In the genomic region with DNA sequence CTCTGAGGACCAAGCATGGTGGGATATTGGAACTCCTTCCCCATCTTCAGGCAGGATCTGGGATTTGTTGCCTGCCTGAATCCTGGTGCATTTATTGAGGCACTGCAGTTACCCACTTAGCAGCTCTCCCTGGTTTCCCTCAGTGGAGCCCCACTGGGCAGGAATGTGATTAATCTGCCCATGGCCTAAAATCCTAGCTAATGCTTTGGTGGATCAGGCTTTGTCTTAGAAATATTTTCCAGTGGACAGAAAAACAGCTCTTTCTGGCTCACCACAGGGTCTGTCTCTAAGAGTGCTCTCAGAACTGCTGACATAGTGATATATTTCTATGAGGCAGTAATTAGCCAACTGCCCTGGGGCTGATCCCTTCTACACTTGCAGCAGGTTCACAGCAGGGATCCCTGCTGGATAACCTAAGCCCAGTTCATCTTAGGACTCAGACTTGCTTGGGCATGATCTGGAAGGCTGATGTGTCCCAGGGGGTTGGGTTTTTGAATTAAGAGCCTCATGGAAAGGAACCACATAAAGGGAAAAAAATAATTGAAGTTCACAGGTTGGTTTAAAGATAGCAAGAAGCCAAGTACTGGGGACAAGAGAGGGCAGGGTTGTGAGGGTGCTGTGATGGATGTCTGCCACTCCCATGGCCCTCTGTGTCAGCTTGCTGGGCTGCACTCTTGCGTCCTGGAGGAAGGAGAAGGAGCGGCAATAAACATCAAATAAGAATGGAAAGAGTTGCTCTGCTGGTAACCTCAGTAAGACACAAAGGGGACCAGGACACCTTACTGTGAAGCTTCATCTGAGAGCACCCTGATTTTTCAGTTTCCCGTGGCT, we compare ENCODE assay signal across 10 cellular contexts. TPM values are rescaled to one million over a fixed set of nuclear protein-coding genes. Genes with fewer than 3 reads are reported as not detected.
DNase-seq lines count a peak whose midpoint lies in the region; ATAC-seq and TF ChIP-seq lines count a peak whose summit lies in the region.
"Had no signal": no experiment of that assay in that cellular context is flagged by ENCODE, and none has a peak within 500 bp of the region (broad histone marks: within the 10 kb centered on the region; RNA-seq: fewer than 3 reads in every experiment).

No MANE protein-coding gene starts in this region.

- ATAC-seq in RWPE2 (ENCODE audit: low read depth), result peak; percentile 77
- ATAC-seq in foreskin keratinocyte, result peak; percentile 89

- H3K27ac ChIP-seq in RWPE2 (ENCODE audit: poor library complexity, severe bottlenecking), result no peak overlapping the region
- no peak overlapping the region for H3K27ac ChIP-seq in foreskin keratinocyte
- H3K27ac ChIP-seq in vagina, result no peak overlapping the region
- no peak overlapping the region for H3K27ac ChIP-seq in effector memory CD4-positive, alpha-beta T cell (ENCODE audit: insufficient read depth, low read length, poor library complexity, severe bottlenecking)
- H3K27ac ChIP-seq: C4-2B had no signal

- H3K36me3 ChIP-seq in RWPE2 (ENCODE audit: low read depth), result no peaks in the 10 kb centered on the region
- no peaks in the 10 kb centered on the region for H3K36me3 ChIP-seq in vagina
- H3K36me3 ChIP-seq in effector memory CD4-positive, alpha-beta T cell (ENCODE audit: control insufficient read depth, insufficient read depth, low read length), result no peaks in the 10 kb centered on the region

- H3K9me3 ChIP-seq in RWPE2 (ENCODE audit: severe bottlenecking) (no peaks in the 10 kb centered on the region), vagina (no peaks in the 10 kb centered on the region)
- H3K9me3 ChIP-seq in effector memory CD4-positive, alpha-beta T cell (ENCODE audit: control insufficient read depth, low read length), result no peaks in the 10 kb centered on the region

- H3K4me3 ChIP-seq in RWPE2 (ENCODE audit: severe bottlenecking), result no peak overlapping the region
- H3K4me3 ChIP-seq in vagina, result no peak overlapping the region
- H3K4me3 ChIP-seq in effector memory CD4-positive, alpha-beta T cell (ENCODE audit: insufficient read depth, low read depth, low read length, poor library complexity, severe bottlenecking), result no peak overlapping the region

- TF ChIP-seq CTCF in RWPE2 (IDR thresholded peaks at IDR 0.05; ENCODE audit: poor library complexity, severe bottlenecking) (no peak), foreskin keratinocyte (conservative IDR thresholded peaks at IDR 0.05) (peak; percentile 41), vagina (IDR thresholded peaks at IDR 0.05) (no peak)

- TF ChIP-seq POLR2A in vagina (IDR thresholded peaks at IDR 0.05), result no peak

- in situ Hi-C loops in KBM-7 (cut with MboI; ENCODE audit: low pct_unique_long_range_greater_than_20kb, low sequenced_read_pairs), result no loop called here

- DNase-seq in COLO668 (lab: John Stamatoyannopoulos, UW; ENCODE audit: unreplicated experiment), result peak; percentile 28
- DNase-seq in NCI-H1417 treated with DMSO at 0.1 percent for 48 hours (lab: John Stamatoyannopoulos, UW), result peak; percentile 91
- no peak for DNase-seq in RWPE2 (ENCODE audit: low spot score)
- DNase-seq in foreskin keratinocyte, result peak; percentile 72 to 87
- DNase-seq in CD1c-positive myeloid dendritic cell (ENCODE audit: extremely low spot score), result no peak
- no peak for DNase-seq in vagina (ENCODE audit: extremely low spot score in 2 of 2)
- DNase-seq in effector memory CD4-positive, alpha-beta T cell, result no peak
- DNase-seq in KBM-7, result no peak
- DNase-seq: stimulated activated CD4-positive, alpha-beta T cell treated with anti-CD3 and anti-CD28 coated beads, Interleukin-4, amount 100 ng/mL, for 24 hours had no signal

- H3K4me1 ChIP-seq in RWPE2 (ENCODE audit: insufficient read depth, poor library complexity, severe bottlenecking) (no peaks in the 10 kb centered on the region), foreskin keratinocyte (peaks cover 7% of the 10 kb centered on the region), vagina (no peaks in the 10 kb centered on the region)
- no peaks in the 10 kb centered on the region for H3K4me1 ChIP-seq in effector memory CD4-positive, alpha-beta T cell (ENCODE audit: control insufficient read depth, insufficient read depth, low read length, poor library complexity, severe bottlenecking)

- intact Hi-C loops in vagina (cut with DNase I), result no loop called here

- no peaks in the 10 kb centered on the region for H3K27me3 ChIP-seq in RWPE2 (ENCODE audit: insufficient read depth, poor library complexity, severe bottlenecking)
- no peaks in the 10 kb centered on the region for H3K27me3 ChIP-seq in foreskin keratinocyte
- H3K27me3 ChIP-seq in vagina, result no peaks in the 10 kb centered on the region
- H3K27me3 ChIP-seq in effector memory CD4-positive, alpha-beta T cell (replicated peaks; ENCODE audit: control insufficient read depth, insufficient read depth, low read length, poor library complexity, severe bottlenecking), result no peaks in the 10 kb centered on the region

RNA-seq across cellular contexts. Expression of a gene that starts 44.2 kb away (rescaled TPM):
- total RNA-seq in foreskin keratinocyte (4.0 and 5.2 TPM in 2 replicates), vagina (13.0 TPM)
- 0.31 and 0.33 TPM in 2 replicates for polyA plus RNA-seq in foreskin keratinocyte

Comparison
In these comparisons a context has a peak if more than half of its experiments do, and no peak if none do; other contexts are left out.
1. DNase-seq: peak in COLO668 (single experiment), NCI-H1417 treated with DMSO at 0.1 percent for 48 hours (single experiment) and foreskin keratinocyte (2 of 2); none in RWPE2 (single experiment), CD1c-positive myeloid dendritic cell (single experiment), vagina (0 of 2), effector memory CD4-positive, alpha-beta T cell (0 of 3) and KBM-7 (single experiment).